In the genomic region with DNA sequence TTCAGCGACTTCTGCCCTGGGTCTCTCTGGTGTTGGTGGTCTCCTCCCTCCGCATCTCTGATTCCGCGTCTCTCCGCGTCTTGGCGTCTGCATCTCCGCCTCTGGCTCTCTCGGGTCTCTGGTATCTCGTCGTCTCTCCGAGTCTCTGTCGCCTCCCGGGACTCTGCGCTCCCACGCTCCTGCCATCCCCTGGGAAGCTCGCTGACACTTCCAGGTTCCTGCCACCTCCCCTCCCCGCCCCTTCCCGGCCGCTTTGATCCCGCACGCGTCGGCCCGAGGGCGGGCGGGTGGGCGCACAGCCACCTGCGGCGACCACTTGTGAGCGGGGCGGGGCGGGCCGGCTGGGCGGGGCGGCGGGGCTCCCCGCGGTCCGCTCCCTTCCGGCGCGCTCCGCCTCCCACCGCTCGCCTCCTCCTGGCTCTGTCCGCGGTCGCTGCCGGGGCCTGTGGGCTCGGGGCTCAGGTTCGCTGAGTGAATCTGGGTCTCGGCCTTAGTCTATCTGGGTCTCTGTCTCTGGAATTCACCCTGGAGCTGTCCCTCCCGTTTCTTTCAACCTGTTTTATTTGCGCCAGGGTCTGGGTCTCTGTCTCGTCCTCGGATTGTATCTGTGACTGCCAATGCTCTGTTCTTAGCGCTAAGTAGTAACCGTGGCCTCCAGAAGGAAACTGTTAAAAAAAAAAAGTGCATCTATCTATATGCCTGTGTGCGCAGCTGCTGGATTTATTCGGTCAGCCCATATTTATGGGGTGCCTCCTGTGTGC, we compare ENCODE assay signal across 8 cellular contexts. TPM values are rescaled to one million over a fixed set of nuclear protein-coding genes. Genes with fewer than 3 reads are reported as not detected.
A peak's percentile ranks its signal among the peaks of the same experiment; 100 is the strongest.
DNase-seq lines count a peak whose midpoint lies in the region; ATAC-seq and TF ChIP-seq lines count a peak whose summit lies in the region.

No MANE protein-coding gene starts in this region.

- H3K4me1 Mint-ChIP-seq in MCF 10A (ENCODE audit: insufficient read depth, unreplicated experiment) = peaks cover 35% of the 10 kb centered on the region

- 2% methylated on average over 43 of the region's 61 CpGs for WGBS in smooth muscle cell (ENCODE audit: low lambda C conversion rate)

- DNase-seq in DMS79 (lab: John Stamatoyannopoulos, UW) (peak; percentile 13), MCF 10A (ENCODE audit: unreplicated experiment) (peak; percentile 38), iPS-NIHi7 (ENCODE audit: extremely low spot score) (peak; percentile 52), smooth muscle cell (lab: John Stamatoyannopoulos, UW; ENCODE audit: unreplicated experiment) (peak; percentile 34), GOT3 (lab: John Stamatoyannopoulos, UW) (no peak), H4 (ENCODE audit: low spot score) (no peak)

- H3K27me3 ChIP-seq in smooth muscle cell (ENCODE audit: low read depth) = peaks cover 36% of the 10 kb centered on the region

- H3K4me2 ChIP-seq in smooth muscle cell = peak overlapping the region; percentile 89

- BruUV-seq in MCF 10A (replicated peaks; lab: Mats Ljungman, UMichigan) = no TSS peak

- H3K27me3 Mint-ChIP-seq in MCF 10A (ENCODE audit: insufficient read depth, unreplicated experiment) = no peaks in the 10 kb centered on the region

- no peaks in the 10 kb centered on the region for H3K9me3 Mint-ChIP-seq in MCF 10A (ENCODE audit: unreplicated experiment)

- no peaks in the 10 kb centered on the region for H4K20me1 ChIP-seq in smooth muscle cell (ENCODE audit: low read depth)

- POLR2A ChIA-PET in MCF 10A (lab: Yijun Ruan, JAX) = interaction anchor here (0.6 to 2.2 kb wide), 18 partner anchors 13 to 251 kb away, joined by 3 to 51 read pairs (median 4); a partner anchor contains a TSS

- H3K27ac Mint-ChIP-seq in MCF 10A (ENCODE audit: low read depth, unreplicated experiment) = peak overlapping the region; percentile 46

- TF ChIP-seq CTCF in MCF 10A (IDR thresholded peaks at IDR 0.05; ENCODE audit: unreplicated experiment) = no peak
- no peak for TF ChIP-seq CTCF in smooth muscle cell (IDR thresholded peaks at IDR 0.05; ENCODE audit: borderline replicate concordance, insufficient read depth, poor library complexity, severe bottlenecking)

- ATAC-seq in HG02798 (IDR thresholded peaks at IDR 0.05; ENCODE audit: poor library complexity, unreplicated experiment) = peak; percentile 34

- peak overlapping the region; percentile 59 for H3K4me3 ChIP-seq in smooth muscle cell

- intact Hi-C loops in MCF 10A (cut with micrococcal nuclease) = no loop called here

- no peaks in the 10 kb centered on the region for H3K9me3 ChIP-seq in smooth muscle cell (replicated peaks; ENCODE audit: low read depth)

- H3K4me1 ChIP-seq in smooth muscle cell (ENCODE audit: low read depth) = peaks cover 22% of the 10 kb centered on the region

- 0 out of 2 replicates have a peak, but pooled peaks have one; percentile 39 for TF ChIP-seq POLR2A in Raji (IDR thresholded peaks at IDR 0.05; ENCODE audit: insufficient read depth, low read depth, low read length)

- CTCF ChIA-PET in MCF 10A (lab: Yijun Ruan, JAX) = interaction anchor here (0.8 to 1.2 kb wide), 3 partner anchors 12 to 32 kb away, joined by 4 to 7 read pairs (median 4); no protein-coding TSS in a partner anchor

- peaks cover 21% of the 10 kb centered on the region for H3K36me3 Mint-ChIP-seq in MCF 10A (ENCODE audit: insufficient read depth, unreplicated experiment)

- peak overlapping the region; percentile 86 for H3K4me3 Mint-ChIP-seq in MCF 10A (ENCODE audit: unreplicated experiment)

- peaks cover 10% of the 10 kb centered on the region for H3F3A ChIP-seq in smooth muscle cell (ENCODE audit: low read depth)

- H3K79me2 ChIP-seq in smooth muscle cell (ENCODE audit: low read depth) = no peaks in the 10 kb centered on the region

- H3K27ac ChIP-seq in smooth muscle cell (ENCODE audit: low read depth) = no peak overlapping the region

- H3K9ac ChIP-seq in smooth muscle cell (ENCODE audit: low read depth) = no peak overlapping the region

- peak overlapping the region; percentile 95 for H2AFZ ChIP-seq in smooth muscle cell (ENCODE audit: low read depth)

- no peaks in the 10 kb centered on the region for H3K36me3 ChIP-seq in smooth muscle cell (ENCODE audit: low read depth)

RNA-seq across cellular contexts. Expression of a gene that starts 2.6 kb away (rescaled TPM):
- total RNA-seq in MCF 10A (2022) (5.8 and 5.9 TPM in 2 replicates), smooth muscle cell (not detected in 2 replicates)
- polyA plus RNA-seq in smooth muscle cell = not detected in 2 replicates
- total RNA-seq in H4 (2014; rRNA removed; shearing (Covaris generic)) = 0.14 TPM in 1 of 2 replicates, not detected in the other

RNA-seq across cellular contexts. Expression of a gene that starts 8.2 kb away (rescaled TPM):
- total RNA-seq in MCF 10A (2022) (13.1 and 14.1 TPM in 2 replicates), smooth muscle cell (1.1 and 1.7 TPM in 2 replicates)
- polyA plus RNA-seq in smooth muscle cell = 0.25 and 2.3 TPM in 2 replicates
- not detected in 2 replicates for total RNA-seq in H4 (2014; rRNA removed; shearing (Covaris generic))

RNA-seq across cellular contexts. Expression of a gene that starts 25.7 kb away (rescaled TPM):
- total RNA-seq in MCF 10A (2022) = 165 and 190 TPM in 2 replicates
- total RNA-seq in smooth muscle cell = 25.8 and 29.0 TPM in 2 replicates
- 55.2 and 85.9 TPM in 2 replicates for polyA plus RNA-seq in smooth muscle cell
- 4.4 and 4.6 TPM in 2 replicates for total RNA-seq in H4 (2014; rRNA removed; shearing (Covaris generic))

RNA-seq across cellular contexts. Expression of a gene that starts 36.3 kb away (rescaled TPM):
- total RNA-seq in MCF 10A (2022) (37.7 and 42.8 TPM in 2 replicates), smooth muscle cell (5.7 and 8.1 TPM in 2 replicates)
- 20.1 and 28.9 TPM in 2 replicates for polyA plus RNA-seq in smooth muscle cell
- total RNA-seq in H4 (2014; rRNA removed; shearing (Covaris generic)) = 0.64 TPM in 2 replicates

RNA-seq across cellular contexts. Expression of a gene that starts 39.0 kb away (rescaled TPM):
- total RNA-seq in MCF 10A (2022) = 1.3 TPM in 1 of 2 replicates, not detected in the other
- total RNA-seq in smooth muscle cell = 4.7 and 4.9 TPM in 2 replicates
- polyA plus RNA-seq in smooth muscle cell = 3.0 and 3.7 TPM in 2 replicates
- total RNA-seq in H4 (2014; rRNA removed; shearing (Covaris generic)) = not detected in 2 replicates

Comparison
In these comparisons a context has a peak if more than half of its experiments do, and no peak if none do; other contexts are left out.
1. DNase-seq: peak in DMS79 (single experiment), MCF 10A (single experiment), iPS-NIHi7 (single experiment) and smooth muscle cell (single experiment); none in GOT3 (single experiment) and H4 (single experiment).